ENCODE assay signal across 8 cellular contexts in the genomic region with DNA sequence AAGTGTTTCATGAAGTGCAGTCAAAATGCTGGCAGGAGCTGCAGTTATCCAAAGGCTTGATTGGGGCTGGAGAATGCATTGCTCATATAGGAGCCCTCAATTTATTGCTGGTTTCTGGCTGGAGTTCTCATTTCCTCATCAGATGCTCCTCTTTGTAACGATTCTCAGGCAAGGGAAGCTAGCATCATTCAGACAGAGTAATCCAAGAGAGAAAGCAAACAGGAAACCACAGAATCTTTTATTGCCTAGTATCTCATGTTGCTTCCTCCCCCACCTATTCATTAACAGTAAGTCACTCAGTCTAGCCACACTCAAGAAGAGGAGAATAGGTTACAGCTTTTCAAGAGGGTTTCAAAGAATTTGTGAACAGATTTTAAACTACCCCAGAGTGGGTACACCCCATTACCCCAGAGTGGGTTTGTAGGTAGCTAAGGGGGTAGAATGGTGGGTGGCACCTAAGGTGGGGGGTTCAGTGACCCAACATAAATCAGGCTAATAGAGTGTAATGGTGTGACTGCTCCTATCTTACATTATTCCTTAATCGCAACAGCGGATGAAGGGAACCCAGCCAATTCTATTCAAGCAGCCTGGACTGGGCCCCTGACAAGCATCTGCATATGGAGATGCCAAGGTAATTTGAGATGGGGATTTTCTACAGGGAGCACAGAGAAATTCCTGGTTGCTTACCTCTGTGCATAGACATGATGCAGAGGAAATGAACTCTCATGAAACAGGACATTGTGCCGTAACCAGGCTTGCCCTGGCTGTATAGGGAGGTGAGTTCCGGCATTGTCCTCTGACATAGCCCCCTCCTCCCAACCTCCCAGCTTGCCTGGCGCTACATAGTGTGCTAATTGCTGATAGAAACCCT.
DNase-seq lines count a peak whose midpoint lies in the region; ATAC-seq lines count a peak whose summit lies in the region.

No MANE protein-coding gene starts in this region.

- H3K27me3 ChIP-seq in HUES6 (ENCODE audit: control insufficient read depth, insufficient read depth, low read length) = no peaks in the 10 kb centered on the region

- H3K9ac ChIP-seq in HUES6 (ENCODE audit: low read length) = no peak overlapping the region

- H3K36me3 ChIP-seq in HUES6 (ENCODE audit: control insufficient read depth, insufficient read depth, low read length) = no peaks in the 10 kb centered on the region

- intact Hi-C loops in cardiac septum (cut with DNase I) = no loop called here

- no peak overlapping the region for H3K27ac ChIP-seq in HUES6 (ENCODE audit: low read depth, low read length)

- ATAC-seq in GM21737 (IDR thresholded peaks at IDR 0.05; ENCODE audit: unreplicated experiment) (no peak), GM19397 (IDR thresholded peaks at IDR 0.05; ENCODE audit: unreplicated experiment) (no peak)

- H3K9me3 ChIP-seq in HUES6 (ENCODE audit: control insufficient read depth, insufficient read depth, low read depth, low read length) = peaks cover 3% of the 10 kb centered on the region; the same call in 1 of the 2 replicates

- H3K4me3 ChIP-seq in HUES6 (ENCODE audit: low read depth, low read length) = 0 out of 2 replicates have a peak overlapping the region, but pooled peaks have one; percentile 9

- DNase-seq in AG20443 (ENCODE audit: low spot score) = peak; percentile 66
- DNase-seq in SHP77 treated with DMSO at 0.1 percent for 48 hours (lab: John Stamatoyannopoulos, UW) = peak; percentile 28
- DNase-seq in foreskin melanocyte = peak; percentile 49
- no peak for DNase-seq in middle frontal gyrus (ENCODE audit: extremely low spot score, low spot score)
- DNase-seq in cardiac septum (ENCODE audit: low spot score) = no peak

- peaks cover 21% of the 10 kb centered on the region for H3K4me1 ChIP-seq in HUES6 (ENCODE audit: control insufficient read depth, insufficient read depth, low read length)

Comparison
In these comparisons a context has a peak if more than half of its experiments do, and no peak if none do; other contexts are left out.
1. DNase-seq: peak in AG20443 (single experiment), SHP77 treated with DMSO at 0.1 percent for 48 hours (single experiment) and foreskin melanocyte (single experiment); none in middle frontal gyrus (single experiment) and cardiac septum (single experiment).